ENCODE assay signal across 8 cellular contexts in the genomic region with DNA sequence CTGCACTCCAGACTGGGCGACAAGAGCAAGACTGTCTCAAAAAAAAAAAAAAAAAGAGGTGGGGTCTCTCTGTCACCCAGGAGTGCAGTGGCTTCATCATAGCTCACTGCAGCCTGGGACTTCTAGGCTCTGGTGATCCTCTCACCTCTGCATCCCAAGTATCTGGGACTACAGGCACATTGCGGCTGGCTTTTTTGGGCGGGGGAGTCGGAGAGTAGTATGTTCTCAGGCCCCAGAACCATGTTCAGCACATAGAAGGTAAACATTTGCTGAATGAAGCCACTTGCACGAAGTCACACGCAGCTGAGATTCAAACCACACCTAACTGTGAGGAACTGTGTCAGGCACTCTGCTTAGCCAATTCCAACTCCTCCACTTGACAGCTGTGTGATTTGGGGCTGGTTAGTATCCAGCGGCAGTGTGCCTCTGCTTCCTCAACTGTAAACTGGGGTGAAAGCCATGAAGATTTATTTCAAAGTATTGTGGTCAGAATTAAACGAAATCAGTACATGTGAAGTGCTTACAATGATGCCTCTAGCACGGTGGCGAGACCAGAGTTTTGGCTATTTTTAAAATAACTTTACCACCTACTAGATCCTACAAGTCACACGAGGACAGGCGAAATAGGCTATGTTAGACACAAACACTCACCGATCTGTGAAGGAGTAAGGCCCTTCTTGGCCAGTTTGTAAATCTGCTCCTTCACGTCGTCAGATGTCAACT.
DNase-seq lines count a peak whose midpoint lies in the region; ATAC-seq and TF ChIP-seq lines count a peak whose summit lies in the region.

No MANE protein-coding gene starts in this region.

- no peak for ATAC-seq in GM21528 (IDR thresholded peaks at IDR 0.05; ENCODE audit: low FRiP score, unreplicated experiment)
- no peak for ATAC-seq in HG03439 (IDR thresholded peaks at IDR 0.05; ENCODE audit: unreplicated experiment)

- H3K4me1 ChIP-seq in mucosa of rectum (ENCODE audit: control insufficient read depth in 2 of 2, insufficient read depth in 2 of 2, low read length in 2 of 2): peaks cover 17 to 28% of the 10 kb centered on the region in 2 donors

- in situ Hi-C loops in GM13977 (cut with MboI; ENCODE audit: low pct_unique_long_range_greater_than_20kb, low sequenced_read_pairs, unreplicated experiment): no loop called here

- H3K9me3 ChIP-seq in mucosa of rectum (ENCODE audit: control insufficient read depth in 2 of 2, low read length in 2 of 2): no peaks in the 10 kb centered on the region

- H3K36me3 ChIP-seq in mucosa of rectum (ENCODE audit: control insufficient read depth in 2 of 2, insufficient read depth in 2 of 2, low read length in 2 of 2): peaks cover 24 to 26% of the 10 kb centered on the region in 2 donors

- H3K27ac ChIP-seq in caudate nucleus (ENCODE audit: low read depth, low read length) (peak overlapping the region; percentile 92), mucosa of rectum (ENCODE audit: low read depth in 2 of 2, low read length in 2 of 2) (peak overlapping the region; percentile 89 to 95)

- H3K4me3 ChIP-seq in AG10803 (ENCODE audit: low read length) (peak overlapping the region; percentile 98), LNCaP clone FGC (ENCODE audit: low read depth, low read length) (peak overlapping the region; percentile 100), mucosa of rectum (ENCODE audit: low read length in 2 of 2) (peak overlapping the region; percentile 95 to 100)

- no peak for TF ChIP-seq CTCF in AG10803 (conservative IDR thresholded peaks at IDR 0.05; ENCODE audit: low read length)
- TF ChIP-seq CTCF in LNCaP clone FGC (IDR thresholded peaks at IDR 0.05; ENCODE audit: control insufficient read depth, extremely low read depth, insufficient read depth): no peak
- no peak for TF ChIP-seq CTCF in GM13977 (IDR thresholded peaks at IDR 0.05; ENCODE audit: extremely low read depth, insufficient read depth, missing control alignments)

- DNase-seq in AG10803 (ENCODE audit: low read depth) (peak; percentile 10), LNCaP clone FGC (ENCODE audit: low read depth) (no peak), caudate nucleus (lab: John Stamatoyannopoulos, UW) (peak in 5 of 61 donors; percentile 19 to 53 (median 24)), kidney glomerular epithelial cell (lab: John Stamatoyannopoulos, UW) (no peak), GM13977 (ENCODE audit: low spot score) (no peak)

- H3K9ac ChIP-seq in mucosa of rectum (ENCODE audit: low read depth in 1 of 2, low read length in 2 of 2): peak overlapping the region; percentile 97 to 100

- no peaks in the 10 kb centered on the region for H3K27me3 ChIP-seq in mucosa of rectum (ENCODE audit: control insufficient read depth in 2 of 2, insufficient read depth in 2 of 2, low read length in 2 of 2)
